Comparison of ENCODE assay signal across 1 cellular context in genomic region chr1:205748398-205749093, GRCh38.
TF ChIP-seq lines count a peak whose summit lies in the region.

No MANE protein-coding gene starts in this region.

TF ChIP-seq in K562, 482 proteins besides CTCF, POLR2A, EP300 and RAD21 (continues in another document):
- TF ChIP-seq MED1 (CRISPR knock-in tag; IDR thresholded peaks at IDR 0.05; ENCODE audit: borderline replicate concordance), result no peak
- TF ChIP-seq TEAD4 (IDR thresholded peaks at IDR 0.05; ENCODE audit: low read length), result 0 out of 2 replicates have a peak, but pooled peaks have one; percentile 3
- no peak for TF ChIP-seq TEAD4 (CRISPR knock-in tag; IDR thresholded peaks at IDR 0.05; ENCODE audit: borderline replicate concordance)
- TF ChIP-seq ID3 (CRISPR knock-in tag; IDR thresholded peaks at IDR 0.05), result no peak
- TF ChIP-seq ID3 (tag; IDR thresholded peaks at IDR 0.05), result no peak
- 0 out of 4 replicates have a peak, but pooled peaks of 1 of the 2 experiments have one; percentile 16 for TF ChIP-seq HDAC1 (IDR thresholded peaks at IDR 0.05)
- TF ChIP-seq POU5F1 (IDR thresholded peaks at IDR 0.05; ENCODE audit: borderline replicate concordance, low read depth, low read length, partially characterized antibody), result no peak
- no peak for TF ChIP-seq MEF2A (IDR thresholded peaks at IDR 0.05; ENCODE audit: control insufficient read depth, low read depth, low read length)
- peak; percentile 84 for TF ChIP-seq JUND (IDR thresholded peaks at IDR 0.05; ENCODE audit: borderline replicate concordance, low read depth, low read length)
- no peak for TF ChIP-seq JUND (tag; IDR thresholded peaks at IDR 0.05; ENCODE audit: borderline replicate concordance, low read depth, low read length)
- peak; percentile 96 for TF ChIP-seq ATF7 (IDR thresholded peaks at IDR 0.05)
- TF ChIP-seq PREB (CRISPR knock-in tag; IDR thresholded peaks at IDR 0.05), result 0 out of 2 replicates have a peak, but pooled peaks have one; percentile 5
- TF ChIP-seq PCBP2 (IDR thresholded peaks at IDR 0.05; ENCODE audit: low read depth, low read length, poor library complexity, severe bottlenecking), result no peak
- 0 out of 4 replicates have a peak, but pooled peaks of 1 of the 2 experiments have one; percentile 48 for TF ChIP-seq ZNF318 (IDR thresholded peaks at IDR 0.05; ENCODE audit: borderline replicate concordance in 1 of 2, low read depth in 1 of 2)
- TF ChIP-seq MTA2 (IDR thresholded peaks at IDR 0.05; ENCODE audit: low read depth), result no peak
- no peak for TF ChIP-seq DNMT1 (IDR thresholded peaks at IDR 0.05)
- TF ChIP-seq TCF7L2 (IDR thresholded peaks at IDR 0.05; ENCODE audit: low read depth, low read length), result peak; percentile 81
- TF ChIP-seq SFPQ (IDR thresholded peaks at IDR 0.05; ENCODE audit: low read depth, low read length), result no peak
- peak; percentile 55; the same call in 1 of the 2 replicates for TF ChIP-seq SOX6 (IDR thresholded peaks at IDR 0.05)
- peak; percentile 9 for TF ChIP-seq RBBP5 (IDR thresholded peaks at IDR 0.05; ENCODE audit: borderline replicate concordance, insufficient read depth, low read length, poor library complexity, severe bottlenecking)
- TF ChIP-seq ZNF311 (CRISPR knock-in tag; IDR thresholded peaks at IDR 0.05), result no peak
- TF ChIP-seq HMBOX1 (IDR thresholded peaks at IDR 0.05), result peak; percentile 65
- TF ChIP-seq SIN3B (IDR thresholded peaks at IDR 0.05; ENCODE audit: low read depth), result 0 out of 2 replicates have a peak, but pooled peaks have one; percentile 15
- TF ChIP-seq SIN3A (IDR thresholded peaks at IDR 0.05; ENCODE audit: borderline replicate concordance in 2 of 2, control insufficient read depth in 1 of 2, low read depth in 2 of 2, low read length in 2 of 2), result 0 out of 4 replicates have a peak, but pooled peaks of 1 of the 2 experiments have one; percentile 15
- no peak for TF ChIP-seq CTBP1 (IDR thresholded peaks at IDR 0.05; ENCODE audit: borderline replicate concordance)
- TF ChIP-seq LEF1 (IDR thresholded peaks at IDR 0.05), result no peak
- no peak for TF ChIP-seq TRIM24 (IDR thresholded peaks at IDR 0.05)
- TF ChIP-seq NCOA6 (IDR thresholded peaks at IDR 0.05), result peak; percentile 41; the same call in 1 of the 2 replicates
- TF ChIP-seq FOS (IDR thresholded peaks at IDR 0.05; ENCODE audit: extremely low read depth, insufficient read length), result no peak
- TF ChIP-seq ZKSCAN8 (CRISPR knock-in tag; IDR thresholded peaks at IDR 0.05), result no peak
- TF ChIP-seq NR2C1 (IDR thresholded peaks at IDR 0.05), result 0 out of 2 replicates have a peak, but pooled peaks have one; percentile 6
- TF ChIP-seq NR2C1 (tag; IDR thresholded peaks at IDR 0.05), result no peak; the same call in none of the 2 replicates
- 0 out of 2 replicates have a peak, but pooled peaks have one; percentile 33 for TF ChIP-seq BACH1 (tag; IDR thresholded peaks at IDR 0.05)
- peak; percentile 81 for TF ChIP-seq CHD1 (IDR thresholded peaks at IDR 0.05; ENCODE audit: low read length)
- no peak for TF ChIP-seq JUNB (CRISPR knock-in tag; conservative IDR thresholded peaks at IDR 0.05)
- TF ChIP-seq CLOCK (CRISPR knock-in tag; IDR thresholded peaks at IDR 0.05; ENCODE audit: borderline replicate concordance), result no peak
- peak; percentile 1 for TF ChIP-seq TBP (optimal IDR thresholded peaks at IDR 0.05; ENCODE audit: low read depth, low read length)
- TF ChIP-seq SMARCA4 (IDR thresholded peaks at IDR 0.05), result no peak
- TF ChIP-seq BCLAF1 (IDR thresholded peaks at IDR 0.05; ENCODE audit: borderline replicate concordance in 1 of 2, control insufficient read depth in 1 of 2, low read depth in 2 of 2, low read length in 1 of 2), result peak in 1 of 2 experiments; percentile 80; a peak in 1 of 4 replicates
- TF ChIP-seq FOXM1 (IDR thresholded peaks at IDR 0.05; ENCODE audit: low read depth), result peak; percentile 31; the same call in 1 of the 2 replicates
- no peak for TF ChIP-seq FOXM1 (CRISPR knock-in tag; IDR thresholded peaks at IDR 0.05; ENCODE audit: low read depth)
- peak; percentile 36; the same call in 1 of the 2 replicates for TF ChIP-seq PML (IDR thresholded peaks at IDR 0.05; ENCODE audit: low read length)
- 0 out of 2 replicates have a peak, but pooled peaks have one; percentile 21 for TF ChIP-seq MBD2 (IDR thresholded peaks at IDR 0.05; ENCODE audit: borderline replicate concordance, low read depth)
- peak; percentile 31 to 98; a peak in 2 of 4 replicates for TF ChIP-seq FOXK2 (conservative IDR thresholded peaks at IDR 0.05 in 1 of 2, IDR thresholded peaks at IDR 0.05 in 1 of 2; ENCODE audit: low read depth in 2 of 2)
- TF ChIP-seq CBFB (CRISPR knock-in tag; IDR thresholded peaks at IDR 0.05), result no peak
